Comparison of ENCODE assay signal across 19 cellular contexts in genomic region chr1:18373151-18373550, GRCh38.
"Had no signal": no experiment of that assay in that cellular context is flagged by ENCODE, and none has a peak within 500 bp of the region (broad histone marks: within the 10 kb centered on the region; RNA-seq: fewer than 3 reads in every experiment).

No MANE protein-coding gene starts in this region.

- H3K4me1 ChIP-seq: esophagus muscularis mucosa, foreskin keratinocyte, gastroesophageal sphincter, heart left ventricle, left lung, lower lobe of right lung had no signal

- ATAC-seq: foreskin keratinocyte, gastroesophageal sphincter, heart left ventricle, left cardiac atrium, left lung, left ventricle myocardium superior, lower lobe of right lung had no signal

- H3K27me3 ChIP-seq: dorsolateral prefrontal cortex, foreskin keratinocyte, hepatocyte had no signal

- H3K4me3 ChIP-seq: coronary artery, dorsolateral prefrontal cortex, esophagus muscularis mucosa, gastroesophageal sphincter, heart left ventricle, hepatocyte, left lung, lower lobe of right lung, mucosa of descending colon had no signal

- H3K4me2 ChIP-seq: hepatocyte had no signal

- DNase-seq: dermis blood vessel endothelial cell; effector CD4-positive, alpha-beta T cell; effector memory CD4-positive, alpha-beta T cell; foreskin keratinocyte; heart left ventricle; hypothalamus; immature natural killer cell; left cardiac atrium; left lung; left ventricle myocardium superior; lower lobe of right lung; mesenchymal stem cell; naive B cell had no signal

- H3K27ac ChIP-seq: coronary artery, dorsolateral prefrontal cortex, esophagus muscularis mucosa, foreskin keratinocyte, gastroesophageal sphincter, heart left ventricle, hepatocyte, left lung, lower lobe of right lung had no signal

- H2AFZ ChIP-seq: hepatocyte had no signal

- H3K36me3 ChIP-seq: esophagus muscularis mucosa, gastroesophageal sphincter, heart left ventricle, left lung, lower lobe of right lung had no signal

- H3K9me3 ChIP-seq: esophagus muscularis mucosa, lower lobe of right lung, mucosa of descending colon had no signal
